8 cellular contexts compared by ENCODE assay signal in genomic region chr11:102430158-102430836, GRCh38. TPM values are rescaled to one million over a fixed set of nuclear protein-coding genes. Genes with fewer than 3 reads are reported as not detected.
DNase-seq lines count a peak whose midpoint lies in the region; ATAC-seq, FAIRE-seq and TF ChIP-seq lines count a peak whose summit lies in the region.

No MANE protein-coding gene starts in this region.

- H4K20me1 ChIP-seq in DOHH2 (ENCODE audit: control insufficient read depth, insufficient read depth, low read depth, low read length), result peaks cover 9% of the 10 kb centered on the region; the same call in 1 of the 2 replicates

- H3K4me3 Mint-ChIP-seq in activated T-helper 2 cell treated with anti-CD3 and anti-CD28 coated beads, Interferon-gamma antibody, Interleukin-2, Interleukin-4, amounts not matched to agents 10 μg/mL and 5 μg/mL and 100 μg/mL, durations not matched to agents 14 hours and 24 hours and 36 hours (ENCODE audit: low read depth), result no peak overlapping the region

- H3K4me2 ChIP-seq in DOHH2 (ENCODE audit: low read length), result peak overlapping the region; percentile 37

- H3K27me3 ChIP-seq in DOHH2 (ENCODE audit: control insufficient read depth, low read length), result no peaks in the 10 kb centered on the region
- no peaks in the 10 kb centered on the region for H3K27me3 ChIP-seq in ascending aorta

- H3K36me3 Mint-ChIP-seq in activated T-helper 2 cell treated with anti-CD3 and anti-CD28 coated beads, Interferon-gamma antibody, Interleukin-2, Interleukin-4, amounts not matched to agents 10 μg/mL and 5 μg/mL and 100 μg/mL, durations not matched to agents 14 hours and 24 hours and 36 hours (ENCODE audit: low read depth), result peaks cover 79% of the 10 kb centered on the region

- no peak for FAIRE-seq in urothelium cell line (lab: Jason Lieb, UNC)

- peaks cover 97% of the 10 kb centered on the region for H3K79me2 ChIP-seq in DOHH2 (ENCODE audit: control insufficient read depth, low read length)

- peaks cover 39% of the 10 kb centered on the region for H3K4me1 Mint-ChIP-seq in activated T-helper 2 cell treated with anti-CD3 and anti-CD28 coated beads, Interferon-gamma antibody, Interleukin-2, Interleukin-4, amounts not matched to agents 10 μg/mL and 5 μg/mL and 100 μg/mL, durations not matched to agents 14 hours and 24 hours and 36 hours (ENCODE audit: low read depth)

- H3K27me3 Mint-ChIP-seq in activated T-helper 2 cell treated with anti-CD3 and anti-CD28 coated beads, Interferon-gamma antibody, Interleukin-2, Interleukin-4, amounts not matched to agents 10 μg/mL and 5 μg/mL and 100 μg/mL, durations not matched to agents 14 hours and 24 hours and 36 hours (ENCODE audit: low read depth), result no peaks in the 10 kb centered on the region

- H3K4me1 ChIP-seq in DOHH2 (ENCODE audit: control insufficient read depth, low read length) (peaks cover 44% of the 10 kb centered on the region), ascending aorta (peaks cover 0 to 19% of the 10 kb centered on the region in 2 donors)

- peaks cover 8% of the 10 kb centered on the region for H3F3A ChIP-seq in DOHH2 (ENCODE audit: control insufficient read depth, insufficient read depth)

- ATAC-seq in GM19351 (IDR thresholded peaks at IDR 0.05; ENCODE audit: unreplicated experiment), result peak; percentile 84
- peak; percentile 93 for ATAC-seq in HG03175 (IDR thresholded peaks at IDR 0.05; ENCODE audit: unreplicated experiment)

- H3K4me3 ChIP-seq in DOHH2 (ENCODE audit: low read length) (peak overlapping the region; percentile 7), ascending aorta (no peak overlapping the region)

- no peak for TF ChIP-seq CTCF in DOHH2 (IDR thresholded peaks at IDR 0.05; ENCODE audit: low read depth, low read length, poor library complexity, severe bottlenecking)
- TF ChIP-seq CTCF in ascending aorta (IDR thresholded peaks at IDR 0.05), result no peak

- DNase-seq in activated T-helper 2 cell treated with anti-CD3 and anti-CD28 coated beads, Interferon-gamma antibody, Interleukin-2, Interleukin-4, amounts not matched to agents 10 μg/mL and 5 μg/mL and 100 μg/mL, durations not matched to agents 14 hours and 24 hours and 36 hours (ENCODE audit: low spot score), result no peak
- DNase-seq in substantia nigra (lab: John Stamatoyannopoulos, UW) (no peak), urothelium cell line (ENCODE audit: low spot score) (no peak), ascending aorta (ENCODE audit: low spot score in 2 of 2) (no peak), cortex of kidney (lab: John Stamatoyannopoulos, UW) (no peak)

- peak overlapping the region; percentile 71 for H3K27ac Mint-ChIP-seq in activated T-helper 2 cell treated with anti-CD3 and anti-CD28 coated beads, Interferon-gamma antibody, Interleukin-2, Interleukin-4, amounts not matched to agents 10 μg/mL and 5 μg/mL and 100 μg/mL, durations not matched to agents 14 hours and 24 hours and 36 hours

- peak overlapping the region; percentile 54 for H3K27ac ChIP-seq in DOHH2 (ENCODE audit: low read depth, low read length)
- H3K27ac ChIP-seq in substantia nigra (ENCODE audit: low read depth, low read length, poor library complexity, severe bottlenecking), result peak overlapping the region; percentile 64
- H3K27ac ChIP-seq in ascending aorta, result no peak overlapping the region

- intact Hi-C loops in activated T-helper 2 cell treated with anti-CD3 and anti-CD28 coated beads, Interferon-gamma antibody, Interleukin-2, Interleukin-4, amounts not matched to agents 10 μg/mL and 5 μg/mL and 100 μg/mL, durations not matched to agents 14 hours and 24 hours and 36 hours (cut with micrococcal nuclease), result loop anchor here (1.0 to 2.0 kb wide), 2 partner anchors 13 to 21 kb away; no protein-coding TSS in a partner anchor
- intact Hi-C loops in ascending aorta (cut with DNase I), result no loop called here

- peaks cover 33% of the 10 kb centered on the region for H3K9me3 Mint-ChIP-seq in activated T-helper 2 cell treated with anti-CD3 and anti-CD28 coated beads, Interferon-gamma antibody, Interleukin-2, Interleukin-4, amounts not matched to agents 10 μg/mL and 5 μg/mL and 100 μg/mL, durations not matched to agents 14 hours and 24 hours and 36 hours

- H3K9me2 ChIP-seq in DOHH2 (replicated peaks; ENCODE audit: control insufficient read depth, low read length), result no peaks in the 10 kb centered on the region

- H3K36me3 ChIP-seq in DOHH2 (ENCODE audit: control insufficient read depth, low read length), result peaks cover 76% of the 10 kb centered on the region
- no peaks in the 10 kb centered on the region for H3K36me3 ChIP-seq in ascending aorta

- H3K9me3 ChIP-seq in DOHH2 (ENCODE audit: control insufficient read depth, insufficient read depth, low read length), result peaks cover 30% of the 10 kb centered on the region
- H3K9me3 ChIP-seq in ascending aorta, result no peaks in the 10 kb centered on the region

RNA-seq across cellular contexts. Expression of gene TMEM123, which starts 22.3 kb away (rescaled TPM):
- 202 and 204 TPM in 2 replicates for total RNA-seq in activated T-helper 2 cell treated with anti-CD3 and anti-CD28 coated beads, Interferon-gamma antibody, Interleukin-2, Interleukin-4, amounts not matched to agents 10 μg/mL and 5 μg/mL and 100 μg/mL, durations not matched to agents 14 hours and 24 hours and 36 hours
- total RNA-seq in ascending aorta, result 107 TPM

Comparison
In these comparisons a context has a peak if more than half of its experiments do, and no peak if none do; other contexts are left out.
1. H3K27ac ChIP-seq: peak in DOHH2 (single experiment) and substantia nigra (single experiment); none in ascending aorta (0 of 2).